In the genomic region with DNA sequence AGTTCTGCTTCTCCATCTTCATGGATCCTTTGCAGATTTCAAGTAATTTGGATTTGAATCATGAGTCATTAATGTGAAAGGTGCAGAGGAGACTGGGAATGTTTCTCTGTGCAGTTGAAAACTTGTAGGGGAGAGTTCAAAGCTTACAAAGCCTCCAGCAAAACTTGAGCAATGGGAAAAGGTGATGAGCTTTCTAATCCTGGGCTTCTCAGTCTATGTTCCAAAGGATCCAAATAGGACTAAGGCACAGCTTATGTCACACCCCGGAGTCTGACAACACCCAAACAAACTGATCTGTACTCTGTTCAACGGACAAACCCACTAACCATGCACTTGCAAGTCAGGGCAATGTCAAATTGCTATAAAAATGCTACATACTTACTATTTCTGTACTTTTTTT, we compare ENCODE assay signal across 1 cellular context.
TF ChIP-seq lines count a peak whose summit lies in the region.

No MANE protein-coding gene starts in this region.

TF ChIP-seq in GM23338, 12 proteins besides CTCF, POLR2A, EP300 and RAD21 (continued from another document):
- TF ChIP-seq ZNF462 (CRISPR knock-in tag; IDR thresholded peaks at IDR 0.05), result no peak
- TF ChIP-seq STAT1 (IDR thresholded peaks at IDR 0.05; ENCODE audit: unreplicated experiment), result no peak
- no peak for TF ChIP-seq ZNF114 (CRISPR knock-in tag; IDR thresholded peaks at IDR 0.05)
- no peak for TF ChIP-seq EZH2 (IDR thresholded peaks at IDR 0.05; ENCODE audit: low read depth, unreplicated experiment)
- TF ChIP-seq, protein P1, sequence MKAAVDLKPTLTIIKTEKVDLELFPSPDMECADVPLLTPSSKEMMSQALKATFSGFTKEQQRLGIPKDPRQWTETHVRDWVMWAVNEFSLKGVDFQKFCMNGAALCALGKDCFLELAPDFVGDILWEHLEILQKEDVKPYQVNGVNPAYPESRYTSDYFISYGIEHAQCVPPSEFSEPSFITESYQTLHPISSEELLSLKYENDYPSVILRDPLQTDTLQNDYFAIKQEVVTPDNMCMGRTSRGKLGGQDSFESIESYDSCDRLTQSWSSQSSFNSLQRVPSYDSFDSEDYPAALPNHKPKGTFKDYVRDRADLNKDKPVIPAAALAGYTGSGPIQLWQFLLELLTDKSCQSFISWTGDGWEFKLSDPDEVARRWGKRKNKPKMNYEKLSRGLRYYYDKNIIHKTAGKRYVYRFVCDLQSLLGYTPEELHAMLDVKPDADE (IDR thresholded peaks at IDR 0.05), result no peak
- no peak for TF ChIP-seq CREB1 (CRISPR knock-in tag; IDR thresholded peaks at IDR 0.05; ENCODE audit: low read depth)
- no peak for TF ChIP-seq NANOG (IDR thresholded peaks at IDR 0.05; ENCODE audit: borderline replicate concordance)
- no peak for TF ChIP-seq ZNF331 (CRISPR knock-in tag; IDR thresholded peaks at IDR 0.05; ENCODE audit: low read depth)
- TF ChIP-seq POLR2AphosphoS5 (IDR thresholded peaks at IDR 0.05; ENCODE audit: low read depth), result no peak
